8 cellular contexts compared by ENCODE assay signal in the genomic region with DNA sequence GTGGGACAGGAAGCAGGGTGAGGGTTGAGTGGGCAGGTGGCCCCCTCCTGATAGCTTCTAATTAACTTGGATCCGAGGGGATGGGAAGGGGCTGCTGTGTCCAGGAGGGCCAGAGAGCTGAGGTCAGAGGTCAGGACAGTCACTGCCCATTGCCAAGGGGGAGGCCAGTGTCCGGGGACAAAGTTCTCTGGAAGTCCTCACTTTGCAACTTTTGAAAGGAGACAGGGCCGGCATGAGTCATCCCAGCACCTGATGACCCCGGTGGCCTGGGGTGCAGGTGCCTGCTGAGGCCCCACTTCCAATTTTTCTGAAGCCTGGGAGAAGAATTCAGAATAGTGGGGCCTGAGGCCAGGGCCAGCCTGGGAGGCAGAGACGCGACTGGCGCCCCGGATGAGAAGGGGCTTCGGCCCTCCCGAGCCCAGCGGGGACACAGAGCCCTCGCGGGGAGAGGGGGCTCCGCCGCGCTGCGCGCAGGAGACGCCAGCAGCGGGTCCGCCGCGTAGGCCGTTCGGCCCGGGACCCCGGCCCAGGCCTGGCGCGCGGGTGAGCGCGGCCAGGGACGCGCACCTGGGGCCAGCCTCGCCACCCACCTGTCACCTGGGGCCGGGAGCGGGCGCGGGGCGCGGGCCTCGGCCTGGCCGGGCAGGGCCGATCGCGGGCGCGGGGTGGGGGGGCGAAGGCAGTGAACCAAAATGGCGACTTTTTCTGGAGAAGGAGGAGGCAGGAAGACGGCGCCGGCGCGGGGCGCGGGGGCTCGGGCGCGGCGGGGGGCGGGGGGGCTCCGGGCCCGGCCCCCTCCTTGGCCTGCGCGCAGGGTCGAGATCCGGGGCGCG. TPM values are rescaled to one million over a fixed set of nuclear protein-coding genes. Genes with fewer than 3 reads are reported as not detected.
A peak's percentile ranks its signal among the peaks of the same experiment; 100 is the strongest.
DNase-seq lines count a peak whose midpoint lies in the region; ATAC-seq, FAIRE-seq and TF ChIP-seq lines count a peak whose summit lies in the region.

No MANE protein-coding gene starts in this region.

- FAIRE-seq in GM12892 (lab: Jason Lieb, UNC): no peak

- H3K4me2 ChIP-seq in MM.1S (ENCODE audit: low read depth, low read length): peak overlapping the region; percentile 58

- POLR2A ChIA-PET in Caco-2 (lab: Charles Lee): interaction anchor here (0.5 to 1.4 kb wide), 2 partner anchors 104 to 287 kb away, joined by 3 read pairs; a partner anchor contains a TSS

- TF ChIP-seq POLR2A in GM12892 (IDR thresholded peaks at IDR 0.05; ENCODE audit: low read depth, low read length): no peak

- peaks cover 21% of the 10 kb centered on the region for H3K4me1 ChIP-seq in Caco-2
- peaks cover 9% of the 10 kb centered on the region for H3K4me1 ChIP-seq in MM.1S (ENCODE audit: low read length)

- peak overlapping the region; percentile 69 for H3K4me3 Mint-ChIP-seq in Caco-2 (ENCODE audit: unreplicated experiment)

- H3K36me3 ChIP-seq in Caco-2 (ENCODE audit: control insufficient read depth, insufficient read depth, low read length) (peaks cover 15% of the 10 kb centered on the region), MM.1S (replicated peaks; ENCODE audit: insufficient read depth, low read length) (no peaks in the 10 kb centered on the region)

- BruUV-seq in Caco-2 (replicated peaks; lab: Mats Ljungman, UMichigan): no TSS peak

- TF ChIP-seq CTCF in Caco-2 (IDR thresholded peaks at IDR 0.05; ENCODE audit: insufficient read depth in 1 of 2, low read depth in 1 of 2, low read length in 1 of 2, severe bottlenecking in 1 of 2, unreplicated experiment in 1 of 2) (no peak), MM.1S (IDR thresholded peaks at IDR 0.05; ENCODE audit: low read length) (no peak), astrocyte of the cerebellum (IDR thresholded peaks at IDR 0.05; ENCODE audit: low read depth, low read length, missing control alignments) (no peak)

- H3K9me3 ChIP-seq in Caco-2 (peaks cover 20% of the 10 kb centered on the region), MM.1S (replicated peaks; ENCODE audit: insufficient read depth, low read length) (no peaks in the 10 kb centered on the region)

- H3K4me1 Mint-ChIP-seq in Caco-2 (ENCODE audit: low read depth, unreplicated experiment): peaks cover 14% of the 10 kb centered on the region

- H3K4me3 ChIP-seq in Caco-2 (ENCODE audit: low read depth, low read length) (peak overlapping the region; percentile 78), MM.1S (ENCODE audit: low read length) (peak overlapping the region; percentile 53), astrocyte of the cerebellum (ENCODE audit: low read depth, low read length) (peak overlapping the region; percentile 71)

- peaks cover 40% of the 10 kb centered on the region for H3K36me3 Mint-ChIP-seq in Caco-2 (ENCODE audit: insufficient read depth, unreplicated experiment)

- H3K9me3 Mint-ChIP-seq in Caco-2 (ENCODE audit: unreplicated experiment): peaks cover 10% of the 10 kb centered on the region

- in situ Hi-C loops in astrocyte of the cerebellum (cut with HindIII; ENCODE audit: low sequenced_read_pairs): no loop called here

- H3K27ac ChIP-seq in MM.1S (ENCODE audit: low read length): no peak overlapping the region

- DNase-seq in Caco-2: peak; percentile 69 to 74
- no peak for DNase-seq in MM.1S
- DNase-seq in astrocyte of the cerebellum (ENCODE audit: low read depth): no peak
- peak; percentile 56 for DNase-seq in islet precursor cell
- DNase-seq in stimulated activated CD8-positive, alpha-beta memory T cell treated with anti-CD3 and anti-CD28 coated beads, Interleukin-4, amount 100 ng/mL, for 48 hours: peak; percentile 47
- no peak for DNase-seq in GM12892 (ENCODE audit: insufficient read length)

- no peaks in the 10 kb centered on the region for H3K9me2 ChIP-seq in MM.1S (replicated peaks; ENCODE audit: insufficient read depth, low read length)

- intact Hi-C loops in Caco-2 (cut with micrococcal nuclease; ENCODE audit: unreplicated experiment): loop anchor here (1.0 kb wide), 1 partner anchor 12 kb away; no protein-coding TSS in a partner anchor

- no peak overlapping the region for H2AFZ ChIP-seq in MM.1S (ENCODE audit: low read length)

- no peaks in the 10 kb centered on the region; the same call in 1 of the 2 replicates for H3F3A ChIP-seq in MM.1S (ENCODE audit: insufficient read depth, low read length)

- H3K27me3 ChIP-seq in Caco-2 (replicated peaks; ENCODE audit: control insufficient read depth, insufficient read depth, low read length) (no peaks in the 10 kb centered on the region), MM.1S (replicated peaks; ENCODE audit: insufficient read depth, low read length) (peaks cover 5% of the 10 kb centered on the region; the same call in 1 of the 2 replicates)

- no peaks in the 10 kb centered on the region for H4K20me1 ChIP-seq in MM.1S (ENCODE audit: insufficient read depth, low read length)

- ATAC-seq in HG02623 (IDR thresholded peaks at IDR 0.05; ENCODE audit: unreplicated experiment): no peak
- ATAC-seq in GM21786 (IDR thresholded peaks at IDR 0.05; ENCODE audit: unreplicated experiment): no peak

- peaks cover 3% of the 10 kb centered on the region for H3K27me3 Mint-ChIP-seq in Caco-2 (ENCODE audit: insufficient read depth, unreplicated experiment)

- CTCF ChIA-PET in Caco-2 (lab: Charles Lee): interaction anchor here (0.9 kb wide), 1 partner anchor 69 kb away, joined by 3 read pairs; no protein-coding TSS in a partner anchor

- peaks cover 8% of the 10 kb centered on the region for H3K79me2 ChIP-seq in MM.1S (ENCODE audit: low read length)

- H3K9ac ChIP-seq in MM.1S (ENCODE audit: low read length): peak overlapping the region; percentile 52; the same call in 1 of the 2 replicates

- H3K27ac Mint-ChIP-seq in Caco-2 (ENCODE audit: unreplicated experiment): peak overlapping the region; percentile 33

RNA-seq across cellular contexts. Expression of a gene that starts 0.6 kb away (rescaled TPM):
- total RNA-seq in Caco-2 (2022): 40.0 and 47.9 TPM in 2 replicates
- 6.9 TPM for polyA plus RNA-seq in GM12892 (2012; ENCODE audit: missing spikeins)

RNA-seq across cellular contexts. Expression of a gene that starts 10.3 kb away (rescaled TPM):
- 13.4 and 13.6 TPM in 2 replicates for total RNA-seq in Caco-2 (2022)
- polyA plus RNA-seq in GM12892 (2012; ENCODE audit: missing spikeins): 22.0 TPM

RNA-seq across cellular contexts. Expression of a gene that starts 11.8 kb away (rescaled TPM):
- 176 and 181 TPM in 2 replicates for total RNA-seq in Caco-2 (2022)
- 45.8 TPM for polyA plus RNA-seq in GM12892 (2012; ENCODE audit: missing spikeins)

RNA-seq across cellular contexts. Expression of a gene that starts 12.9 kb away (rescaled TPM):
- 101 and 113 TPM in 2 replicates for total RNA-seq in Caco-2 (2022)
- 13.8 TPM for polyA plus RNA-seq in GM12892 (2012; ENCODE audit: missing spikeins)

Comparison
In these comparisons a context has a peak if more than half of its experiments do, and no peak if none do; other contexts are left out.
1. DNase-seq: peak in Caco-2 (2 of 2), islet precursor cell (single experiment) and stimulated activated CD8-positive, alpha-beta memory T cell treated with anti-CD3 and anti-CD28 coated beads, Interleukin-4, amount 100 ng/mL, for 48 hours (single experiment); none in MM.1S (single experiment), astrocyte of the cerebellum (single experiment) and GM12892 (single experiment).
2. Peak in every context shown above with its lines, with median percentiles within 50 percentile points of each other: H3K4me3 ChIP-seq.